ENCODE assay signal across 8 cellular contexts in the genomic region with DNA sequence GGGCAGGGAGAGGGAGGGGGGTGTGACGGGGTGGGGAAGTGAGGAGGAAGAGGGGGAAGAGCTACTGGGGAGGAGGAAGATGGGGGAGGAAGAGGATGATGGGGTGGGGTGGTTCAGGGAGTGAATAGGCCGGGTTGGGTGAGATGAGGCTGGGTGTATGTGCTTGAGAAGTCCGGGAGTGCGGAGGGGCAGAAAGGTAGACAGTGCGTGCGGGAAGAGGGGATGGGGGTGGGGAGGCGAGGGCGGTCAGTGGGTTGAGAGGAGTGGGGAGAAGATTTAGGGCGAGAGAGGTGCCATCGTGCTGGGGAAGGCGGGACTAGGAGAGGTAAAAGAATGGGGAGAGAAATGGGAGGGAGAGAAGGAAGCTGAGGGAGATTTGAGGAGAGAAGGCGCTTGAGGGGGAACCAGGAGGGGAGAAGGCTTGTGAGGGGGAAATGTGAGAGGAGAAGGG. TPM values are rescaled to one million over a fixed set of nuclear protein-coding genes. Genes with fewer than 3 reads are reported as not detected.
DNase-seq lines count a peak whose midpoint lies in the region; TF ChIP-seq lines count a peak whose summit lies in the region.

No MANE protein-coding gene starts in this region.

- peak overlapping the region; percentile 74 for H3K4me2 ChIP-seq in neural progenitor cell

- H2AFZ ChIP-seq in neural progenitor cell (replicated peaks) = peak overlapping the region; percentile 94

- DNase-seq in AG04450 (ENCODE audit: low read depth, low spot score) (no peak), SJSA1 (ENCODE audit: low read depth in 1 of 2, low spot score in 2 of 2) (no peak), fibroblast of villous mesenchyme (ENCODE audit: low read depth) (no peak), neural progenitor cell (ENCODE audit: low spot score) (no peak), COLO829 (ENCODE audit: low spot score) (no peak), DMS114 treated with DMSO at 0.1 percent for 48 hours (lab: John Stamatoyannopoulos, UW; ENCODE audit: unreplicated experiment) (no peak), NCI-H82 (lab: John Stamatoyannopoulos, UW) (no peak), kidney glomerular epithelial cell (lab: John Stamatoyannopoulos, UW) (no peak)

- POLR2A ChIA-PET in AG04450 (lab: Yijun Ruan, JAX) = interaction anchor here (1.6 kb wide), 1 partner anchor 59 kb away, joined by 11 read pairs; no protein-coding TSS in a partner anchor

- peaks cover 3% of the 10 kb centered on the region for H3K36me3 Mint-ChIP-seq in neural progenitor cell

- H3K4me1 ChIP-seq in SJSA1 (replicated peaks) (peaks cover 15% of the 10 kb centered on the region), neural progenitor cell (peaks cover 16% of the 10 kb centered on the region)

- CTCF ChIA-PET in AG04450 (lab: Charles Lee) = interaction anchor here (0.6 to 3.9 kb wide), 20 partner anchors 8 to 1533 kb away, joined by 3 to 57 read pairs (median 4); a partner anchor contains a TSS

- peaks cover 21% of the 10 kb centered on the region for H3F3A ChIP-seq in neural progenitor cell (ENCODE audit: low read depth)

- H3K9me3 ChIP-seq in AG04450 (ENCODE audit: control insufficient read depth, insufficient read depth, low read length) (0 out of 2 replicates have a peak, but pooled peaks cover under 1% of the 10 kb centered on the region), SJSA1 (replicated peaks) (no peaks in the 10 kb centered on the region), neural progenitor cell (ENCODE audit: low read depth) (no peaks in the 10 kb centered on the region)

- H3K4me3 Mint-ChIP-seq in neural progenitor cell = no peak overlapping the region

- no peaks in the 10 kb centered on the region for H3K27me3 Mint-ChIP-seq in neural progenitor cell (ENCODE audit: insufficient read depth, low read depth)

- no peaks in the 10 kb centered on the region for H4K20me1 ChIP-seq in neural progenitor cell (ENCODE audit: low read depth)

- no peak for TF ChIP-seq CTCF in AG04450 (IDR thresholded peaks at IDR 0.05; ENCODE audit: low read depth, low read length)
- no peak for TF ChIP-seq CTCF in fibroblast of villous mesenchyme (IDR thresholded peaks at IDR 0.05; ENCODE audit: insufficient read depth, low read depth, low read length)
- no peak for TF ChIP-seq CTCF in neural progenitor cell (IDR thresholded peaks at IDR 0.05)

- peaks cover 22% of the 10 kb centered on the region for H3K9me3 Mint-ChIP-seq in neural progenitor cell

- H3K4me3 ChIP-seq in AG04450 (ENCODE audit: low read depth, low read length) (peak overlapping the region; percentile 56), SJSA1 (no peak overlapping the region), fibroblast of villous mesenchyme (ENCODE audit: low read depth, low read length) (peak overlapping the region; percentile 53), neural progenitor cell (peak overlapping the region; percentile 30)

- no peak overlapping the region for H3K27ac Mint-ChIP-seq in neural progenitor cell

- H3K27me3 ChIP-seq in AG04450 (ENCODE audit: control insufficient read depth, insufficient read depth, low read length) (peaks cover 2% of the 10 kb centered on the region), SJSA1 (replicated peaks) (no peaks in the 10 kb centered on the region), neural progenitor cell (no peaks in the 10 kb centered on the region)

- H3K4me1 Mint-ChIP-seq in neural progenitor cell = peaks cover 10% of the 10 kb centered on the region

- no peak overlapping the region for H3K9ac ChIP-seq in neural progenitor cell

- H3K36me3 ChIP-seq in SJSA1 = no peaks in the 10 kb centered on the region
- H3K36me3 ChIP-seq in neural progenitor cell = no peaks in the 10 kb centered on the region

- H3K27ac ChIP-seq in AG04450 (ENCODE audit: low read depth, low read length) (no peak overlapping the region), SJSA1 (peak overlapping the region; percentile 89), neural progenitor cell (no peak overlapping the region)

- peaks cover 19% of the 10 kb centered on the region for H3K79me2 ChIP-seq in neural progenitor cell (ENCODE audit: low read depth)

RNA-seq across cellular contexts. Expression of a gene that starts 30.9 kb away (rescaled TPM):
- polyA plus RNA-seq in AG04450 (2011; rRNA removed) = 0.37 and 0.55 TPM in 2 replicates
- polyA minus RNA-seq in AG04450 (2011; rRNA and poly(A)+ RNA removed) = 0.37 and 0.39 TPM in 2 replicates
- total RNA-seq in SJSA1 (2014; rRNA removed; shearing (Covaris generic)) = 1.6 and 2.0 TPM in 2 replicates
- total RNA-seq in fibroblast of villous mesenchyme (1.3 and 1.6 TPM in 2 replicates), neural progenitor cell (ENCODE audit: low replicate concordance) (3.2 and 4.5 TPM in 2 replicates)
